In genomic region chr17:40062347-40063033, GRCh38 we compare ENCODE assay signal across 8 cellular contexts. TPM values are rescaled to one million over a fixed set of nuclear protein-coding genes. Genes with fewer than 3 reads are reported as not detected.
DNase-seq lines count a peak whose midpoint lies in the region; ATAC-seq and TF ChIP-seq lines count a peak whose summit lies in the region.

THRA (plus strand) TSS chr17:40062965; CDS start chr17:40074489, 11,524 bp downstream.

- in situ Hi-C loops in astrocyte of the cerebellum (cut with HindIII; ENCODE audit: low sequenced_read_pairs): no loop called here

- H3K27me3 ChIP-seq in ACC112 (ENCODE audit: insufficient read depth, low read length) (no peaks in the 10 kb centered on the region), HUES6 (ENCODE audit: control insufficient read depth, insufficient read depth, low read length) (peaks cover 22% of the 10 kb centered on the region), hepatocyte (no peaks in the 10 kb centered on the region)

- H3K4me3 Mint-ChIP-seq in T-helper 2 cell treated with Interferon-gamma antibody and Interleukin-4, amounts not matched to agents 5 μg/mL and 100 μg/mL, for 36 hours: peak within 1 kb of the TSS; percentile 85

- H3K79me2 ChIP-seq in ACC112 (ENCODE audit: control insufficient read depth, insufficient read depth, low read length, unreplicated experiment) (peaks cover 36% of the 10 kb centered on the region), hepatocyte (peaks cover 46% of the 10 kb centered on the region)

- no peaks in the 10 kb centered on the region for H3K36me3 Mint-ChIP-seq in T-helper 2 cell treated with Interferon-gamma antibody and Interleukin-4, amounts not matched to agents 5 μg/mL and 100 μg/mL, for 36 hours (ENCODE audit: low read depth)

- peaks cover 4% of the 10 kb centered on the region for H4K20me1 ChIP-seq in hepatocyte (ENCODE audit: insufficient read depth, poor library complexity, severe bottlenecking)

- no peaks in the 10 kb centered on the region for H3K36me3 ChIP-seq in ACC112 (ENCODE audit: insufficient read depth, low read length)
- H3K36me3 ChIP-seq in HUES6 (ENCODE audit: control insufficient read depth, insufficient read depth, low read length): no peaks in the 10 kb centered on the region
- no peaks in the 10 kb centered on the region for H3K36me3 ChIP-seq in hepatocyte (replicated peaks; ENCODE audit: insufficient read depth, low read depth)

- H3K9me3 Mint-ChIP-seq in T-helper 2 cell treated with Interferon-gamma antibody and Interleukin-4, amounts not matched to agents 5 μg/mL and 100 μg/mL, for 36 hours: no peaks in the 10 kb centered on the region

- peak within 1 kb of the TSS; percentile 62 for H3K27ac Mint-ChIP-seq in T-helper 2 cell treated with Interferon-gamma antibody and Interleukin-4, amounts not matched to agents 5 μg/mL and 100 μg/mL, for 36 hours

- TF ChIP-seq CTCF in astrocyte of the cerebellum (IDR thresholded peaks at IDR 0.05; ENCODE audit: low read depth, low read length, missing control alignments) (no peak), hepatocyte (IDR thresholded peaks at IDR 0.05; ENCODE audit: poor library complexity) (no peak)

- no peaks in the 10 kb centered on the region for H3K9me2 ChIP-seq in hepatocyte (replicated peaks; ENCODE audit: insufficient read depth)

- peak; percentile 64 for DNase-seq in T-helper 2 cell treated with Interferon-gamma antibody and Interleukin-4, amounts not matched to agents 5 μg/mL and 100 μg/mL, for 36 hours (ENCODE audit: low spot score)
- DNase-seq in astrocyte of the cerebellum (ENCODE audit: low read depth) (no peak), hepatocyte (ENCODE audit: low spot score) (peak; percentile 92), pulmonary artery endothelial cell (ENCODE audit: low read depth, low spot score) (no peak), OCI-M2 (lab: John Stamatoyannopoulos, UW; ENCODE audit: unreplicated experiment) (no peak)

- H3K9me3 ChIP-seq in HUES6 (ENCODE audit: control insufficient read depth, insufficient read depth, low read depth, low read length) (no peaks in the 10 kb centered on the region), hepatocyte (ENCODE audit: low read depth) (no peaks in the 10 kb centered on the region)

- H3K4me2 ChIP-seq in hepatocyte: peak within 1 kb of the TSS; percentile 94

- ATAC-seq in GM18867 (IDR thresholded peaks at IDR 0.05; ENCODE audit: unreplicated experiment): peak; percentile 69

- H3K27ac ChIP-seq in ACC112 (ENCODE audit: low read depth, low read length) (no peak within 1 kb of the TSS), HUES6 (ENCODE audit: low read depth, low read length) (peak within 1 kb of the TSS; percentile 57), hepatocyte (peak within 1 kb of the TSS; percentile 88)

- peaks cover 34% of the 10 kb centered on the region for H3K4me1 ChIP-seq in ACC112 (ENCODE audit: control insufficient read depth, insufficient read depth, low read length, unreplicated experiment)
- H3K4me1 ChIP-seq in HUES6 (ENCODE audit: control insufficient read depth, insufficient read depth, low read length): peaks cover 40% of the 10 kb centered on the region
- H3K4me1 ChIP-seq in hepatocyte (ENCODE audit: insufficient read depth): peaks cover 32% of the 10 kb centered on the region

- peak within 1 kb of the TSS; percentile 91 for H2AFZ ChIP-seq in ACC112 (ENCODE audit: low read length, unreplicated experiment)
- H2AFZ ChIP-seq in hepatocyte: peak within 1 kb of the TSS; percentile 99

- peak within 1 kb of the TSS; percentile 78 for H3K9ac ChIP-seq in HUES6 (ENCODE audit: low read length)

- H3K4me3 ChIP-seq in ACC112 (ENCODE audit: low read depth, low read length): peak within 1 kb of the TSS; percentile 98
- peak within 1 kb of the TSS; percentile 82 for H3K4me3 ChIP-seq in HUES6 (ENCODE audit: low read depth, low read length)
- peak within 1 kb of the TSS; percentile 94 for H3K4me3 ChIP-seq in astrocyte of the cerebellum (ENCODE audit: low read depth, low read length)
- peak within 1 kb of the TSS; percentile 100 for H3K4me3 ChIP-seq in hepatocyte

- peaks cover 41% of the 10 kb centered on the region for H3K27me3 Mint-ChIP-seq in T-helper 2 cell treated with Interferon-gamma antibody and Interleukin-4, amounts not matched to agents 5 μg/mL and 100 μg/mL, for 36 hours (ENCODE audit: low read depth)

- WGBS in hepatocyte (ENCODE audit: low lambda C conversion rate, missing lambda C conversion rate): 7% methylated on average over 29 of the region's 66 CpGs

- peaks cover 27% of the 10 kb centered on the region for H3K4me1 Mint-ChIP-seq in T-helper 2 cell treated with Interferon-gamma antibody and Interleukin-4, amounts not matched to agents 5 μg/mL and 100 μg/mL, for 36 hours (ENCODE audit: low read depth)

RNA-seq across cellular contexts. Expression of gene THRA, which starts in this region (rescaled TPM):
- total RNA-seq in hepatocyte (35.3 and 40.2 TPM in 2 replicates), pulmonary artery endothelial cell (14.2 and 26.4 TPM in 2 replicates)
- 20.7 and 22.5 TPM in 2 replicates for polyA plus RNA-seq in hepatocyte

Comparison
In these comparisons a context has a peak if more than half of its experiments do, and no peak if none do; other contexts are left out.
1. DNase-seq: peak in T-helper 2 cell treated with Interferon-gamma antibody and Interleukin-4, amounts not matched to agents 5 μg/mL and 100 μg/mL, for 36 hours (single experiment) and hepatocyte (single experiment); none in astrocyte of the cerebellum (single experiment), pulmonary artery endothelial cell (single experiment) and OCI-M2 (single experiment).
2. Peak in every context shown above with its lines, with median percentiles within 50 percentile points of each other: H3K4me3 ChIP-seq.